ENCODE assay signal across 13 cellular contexts in genomic region chr12:3042826-3043225, GRCh38. TPM values are rescaled to one million over a fixed set of nuclear protein-coding genes. Genes with fewer than 3 reads are reported as not detected.
"Had no signal": no experiment of that assay in that cellular context is flagged by ENCODE, and none has a peak within 500 bp of the region (broad histone marks: within the 10 kb centered on the region; RNA-seq: fewer than 3 reads in every experiment).

No MANE protein-coding gene starts in this region.

- H3K27me3 ChIP-seq: ascending aorta, breast epithelium, gastrocnemius medialis, transverse colon, vagina had no signal

- H3K9me3 ChIP-seq: ascending aorta, breast epithelium, gastrocnemius medialis, transverse colon, vagina had no signal

- H3K4me3 ChIP-seq: ascending aorta, breast epithelium, gastrocnemius medialis, transverse colon, vagina had no signal

- H3K4me1 ChIP-seq: breast epithelium, transverse colon, vagina had no signal

- ATAC-seq: activated CD4-positive, CD25-positive, alpha-beta regulatory T cell treated with anti-CD3 and anti-CD28 coated beads, Interleukin-2, amount 50 U/mL, for 24 hours; stimulated activated naive CD8-positive, alpha-beta T cell treated with anti-CD3 and anti-CD28 coated beads, Interleukin-15, Interleukin-2, amounts not matched to agents 100 U/mL and 50 U/mL, for 24 hours had no signal

- H3K27ac ChIP-seq: ascending aorta, breast epithelium, transverse colon, vagina had no signal

- H3K27ac Mint-ChIP-seq: activated naive CD4-positive, alpha-beta T cell treated with anti-CD3 and anti-CD28 coated beads for 36 hours; dendritic cell treated with granulocyte-macrophage colony-stimulating factor and Interleukin-4, amounts not matched to agents 40 ng/mL and 50 ng/mL, for 4 days had no signal

- H3K36me3 ChIP-seq: breast epithelium, transverse colon, vagina had no signal

- FAIRE-seq: TTC549 had no signal

- H3K4me3 Mint-ChIP-seq: activated naive CD4-positive, alpha-beta T cell treated with anti-CD3 and anti-CD28 coated beads for 36 hours; dendritic cell treated with granulocyte-macrophage colony-stimulating factor and Interleukin-4, amounts not matched to agents 40 ng/mL and 50 ng/mL, for 4 days had no signal

- H3K9me3 Mint-ChIP-seq: activated naive CD4-positive, alpha-beta T cell treated with anti-CD3 and anti-CD28 coated beads for 36 hours; dendritic cell treated with granulocyte-macrophage colony-stimulating factor and Interleukin-4, amounts not matched to agents 40 ng/mL and 50 ng/mL, for 4 days had no signal

- DNase-seq: activated naive CD4-positive, alpha-beta T cell treated with anti-CD3 and anti-CD28 coated beads for 36 hours; effector memory CD4-positive, alpha-beta T cell; stimulated activated CD4-positive, alpha-beta T cell treated with anti-CD3 and anti-CD28 coated beads, Interleukin-4, amount 100 ng/mL, for 1 hour; transverse colon had no signal

RNA-seq across cellular contexts. Expression of gene TSPAN9, which starts 34.4 kb away (rescaled TPM):
- total RNA-seq: T-helper 2 cell treated with Interferon-gamma antibody and Interleukin-4, amounts not matched to agents 100 ng/mL and 5 ng/mL, for 36 hours had no signal
